2 cellular contexts compared by ENCODE assay signal in the genomic region with DNA sequence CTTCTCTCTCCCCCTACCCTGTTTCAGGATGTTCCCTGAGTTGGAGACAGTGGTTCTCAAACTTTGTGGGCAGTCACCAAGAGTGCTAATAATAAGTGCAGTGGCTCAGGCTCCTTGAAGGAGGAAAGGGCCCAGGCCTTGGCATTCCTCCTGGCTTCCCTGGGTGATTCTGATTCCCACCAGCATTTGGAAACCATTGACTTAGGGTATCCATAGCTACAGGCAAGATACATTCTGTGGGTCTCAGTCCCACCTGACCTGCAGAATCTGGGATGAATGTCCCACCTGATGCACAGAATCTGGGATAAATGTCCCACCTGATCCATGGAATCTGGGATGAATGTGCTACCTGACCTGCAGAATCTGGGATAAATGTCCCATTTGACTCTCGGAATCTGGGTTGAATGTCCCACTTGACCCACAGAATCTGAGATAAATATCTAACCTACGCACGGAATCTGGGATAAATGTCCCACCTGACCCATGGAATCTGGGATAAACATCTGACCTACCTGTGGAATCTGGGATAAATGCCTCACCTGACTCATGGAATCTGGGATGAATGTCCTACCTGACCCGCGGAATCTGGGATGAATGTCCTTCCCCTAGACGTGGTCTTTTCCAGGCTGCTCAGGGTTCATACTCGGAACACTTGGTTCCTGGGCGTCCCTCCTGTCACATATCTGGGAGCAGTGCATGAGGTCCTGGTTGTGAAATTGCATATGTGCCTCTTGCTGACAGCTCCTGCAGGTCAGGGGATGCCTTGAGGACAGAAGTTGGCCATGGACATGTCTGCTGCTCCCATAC.
TF ChIP-seq lines count a peak whose summit lies in the region.

No MANE protein-coding gene starts in this region.

TF ChIP-seq in HepG2, 621 proteins besides CTCF, POLR2A, EP300 and RAD21 (continued from another document and continues in another):
- TF ChIP-seq, protein P1, sequence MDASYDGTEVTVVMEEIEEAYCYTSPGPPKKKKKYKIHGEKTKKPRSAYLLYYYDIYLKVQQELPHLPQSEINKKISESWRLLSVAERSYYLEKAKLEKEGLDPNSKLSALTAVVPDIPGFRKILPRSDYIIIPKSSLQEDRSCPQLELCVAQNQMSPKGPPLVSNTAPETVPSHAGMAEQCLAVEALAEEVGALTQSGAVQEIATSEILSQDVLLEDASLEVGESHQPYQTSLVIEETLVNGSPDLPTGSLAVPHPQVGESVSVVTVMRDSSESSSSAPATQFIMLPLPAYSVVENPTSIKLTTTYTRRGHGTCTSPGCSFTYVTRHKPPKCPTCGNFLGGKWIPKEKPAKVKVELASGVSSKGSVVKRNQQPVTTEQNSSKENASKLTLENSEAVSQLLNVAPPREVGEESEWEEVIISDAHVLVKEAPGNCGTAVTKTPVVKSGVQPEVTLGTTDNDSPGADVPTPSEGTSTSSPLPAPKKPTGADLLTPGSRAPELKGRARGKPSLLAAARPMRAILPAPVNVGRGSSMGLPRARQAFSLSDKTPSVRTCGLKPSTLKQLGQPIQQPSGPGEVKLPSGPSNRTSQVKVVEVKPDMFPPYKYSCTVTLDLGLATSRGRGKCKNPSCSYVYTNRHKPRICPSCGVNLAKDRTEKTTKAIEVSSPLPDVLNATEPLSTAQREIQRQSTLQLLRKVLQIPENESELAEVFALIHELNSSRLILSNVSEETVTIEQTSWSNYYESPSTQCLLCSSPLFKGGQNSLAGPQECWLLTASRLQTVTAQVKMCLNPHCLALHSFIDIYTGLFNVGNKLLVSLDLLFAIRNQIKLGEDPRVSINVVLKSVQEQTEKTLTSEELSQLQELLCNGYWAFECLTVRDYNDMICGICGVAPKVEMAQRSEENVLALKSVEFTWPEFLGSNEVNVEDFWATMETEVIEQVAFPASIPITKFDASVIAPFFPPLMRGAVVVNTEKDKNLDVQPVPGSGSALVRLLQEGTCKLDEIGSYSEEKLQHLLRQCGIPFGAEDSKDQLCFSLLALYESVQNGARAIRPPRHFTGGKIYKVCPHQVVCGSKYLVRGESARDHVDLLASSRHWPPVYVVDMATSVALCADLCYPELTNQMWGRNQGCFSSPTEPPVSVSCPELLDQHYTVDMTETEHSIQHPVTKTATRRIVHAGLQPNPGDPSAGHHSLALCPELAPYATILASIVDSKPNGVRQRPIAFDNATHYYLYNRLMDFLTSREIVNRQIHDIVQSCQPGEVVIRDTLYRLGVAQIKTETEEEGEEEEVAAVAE (CRISPR knock-in tag; IDR thresholded peaks at IDR 0.05; ENCODE audit: borderline replicate concordance), result no peak
- TF ChIP-seq ZNF674 (CRISPR knock-in tag; IDR thresholded peaks at IDR 0.05; ENCODE audit: low read depth), result no peak
- 0 out of 2 replicates have a peak, but pooled peaks have one; percentile 0 for TF ChIP-seq CEBPB (IDR thresholded peaks at IDR 0.05; ENCODE audit: borderline replicate concordance, low read depth, low read length)
- no peak for TF ChIP-seq ZNF83 (CRISPR knock-in tag; IDR thresholded peaks at IDR 0.05; ENCODE audit: borderline replicate concordance)
- no peak for TF ChIP-seq PTBP1 (IDR thresholded peaks at IDR 0.05; ENCODE audit: low read depth, low read length, poor library complexity, severe bottlenecking)
- TF ChIP-seq, protein P2, sequence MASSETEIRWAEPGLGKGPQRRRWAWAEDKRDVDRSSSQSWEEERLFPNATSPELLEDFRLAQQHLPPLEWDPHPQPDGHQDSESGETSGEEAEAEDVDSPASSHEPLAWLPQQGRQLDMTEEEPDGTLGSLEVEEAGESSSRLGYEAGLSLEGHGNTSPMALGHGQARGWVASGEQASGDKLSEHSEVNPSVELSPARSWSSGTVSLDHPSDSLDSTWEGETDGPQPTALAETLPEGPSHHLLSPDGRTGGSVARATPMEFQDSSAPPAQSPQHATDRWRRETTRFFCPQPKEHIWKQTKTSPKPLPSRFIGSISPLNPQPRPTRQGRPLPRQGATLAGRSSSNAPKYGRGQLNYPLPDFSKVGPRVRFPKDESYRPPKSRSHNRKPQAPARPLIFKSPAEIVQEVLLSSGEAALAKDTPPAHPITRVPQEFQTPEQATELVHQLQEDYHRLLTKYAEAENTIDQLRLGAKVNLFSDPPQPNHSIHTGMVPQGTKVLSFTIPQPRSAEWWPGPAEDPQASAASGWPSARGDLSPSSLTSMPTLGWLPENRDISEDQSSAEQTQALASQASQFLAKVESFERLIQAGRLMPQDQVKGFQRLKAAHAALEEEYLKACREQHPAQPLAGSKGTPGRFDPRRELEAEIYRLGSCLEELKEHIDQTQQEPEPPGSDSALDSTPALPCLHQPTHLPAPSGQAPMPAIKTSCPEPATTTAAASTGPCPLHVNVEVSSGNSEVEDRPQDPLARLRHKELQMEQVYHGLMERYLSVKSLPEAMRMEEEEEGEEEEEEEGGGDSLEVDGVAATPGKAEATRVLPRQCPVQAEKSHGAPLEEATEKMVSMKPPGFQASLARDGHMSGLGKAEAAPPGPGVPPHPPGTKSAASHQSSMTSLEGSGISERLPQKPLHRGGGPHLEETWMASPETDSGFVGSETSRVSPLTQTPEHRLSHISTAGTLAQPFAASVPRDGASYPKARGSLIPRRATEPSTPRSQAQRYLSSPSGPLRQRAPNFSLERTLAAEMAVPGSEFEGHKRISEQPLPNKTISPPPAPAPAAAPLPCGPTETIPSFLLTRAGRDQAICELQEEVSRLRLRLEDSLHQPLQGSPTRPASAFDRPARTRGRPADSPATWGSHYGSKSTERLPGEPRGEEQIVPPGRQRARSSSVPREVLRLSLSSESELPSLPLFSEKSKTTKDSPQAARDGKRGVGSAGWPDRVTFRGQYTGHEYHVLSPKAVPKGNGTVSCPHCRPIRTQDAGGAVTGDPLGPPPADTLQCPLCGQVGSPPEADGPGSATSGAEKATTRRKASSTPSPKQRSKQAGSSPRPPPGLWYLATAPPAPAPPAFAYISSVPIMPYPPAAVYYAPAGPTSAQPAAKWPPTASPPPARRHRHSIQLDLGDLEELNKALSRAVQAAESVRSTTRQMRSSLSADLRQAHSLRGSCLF (CRISPR knock-in tag; IDR thresholded peaks at IDR 0.05; ENCODE audit: borderline replicate concordance), result no peak
- TF ChIP-seq ZNF333 (CRISPR knock-in tag; IDR thresholded peaks at IDR 0.05; ENCODE audit: borderline replicate concordance), result no peak
- no peak for TF ChIP-seq TSC22D2 (CRISPR knock-in tag; IDR thresholded peaks at IDR 0.05; ENCODE audit: borderline replicate concordance)
- no peak for TF ChIP-seq ZBTB21 (CRISPR knock-in tag; IDR thresholded peaks at IDR 0.05)
- TF ChIP-seq ZNF773 (CRISPR knock-in tag; IDR thresholded peaks at IDR 0.05; ENCODE audit: borderline replicate concordance), result no peak
- TF ChIP-seq SRY (CRISPR knock-in tag; IDR thresholded peaks at IDR 0.05), result no peak
- TF ChIP-seq ZNF251 (CRISPR knock-in tag; IDR thresholded peaks at IDR 0.05), result no peak
- no peak for TF ChIP-seq MLLT10 (CRISPR knock-in tag; IDR thresholded peaks at IDR 0.05)
- no peak for TF ChIP-seq CCAR2 (optimal IDR thresholded peaks at IDR 0.05; ENCODE audit: low read depth, low read length)
- no peak for TF ChIP-seq ZNF383 (CRISPR knock-in tag; IDR thresholded peaks at IDR 0.05; ENCODE audit: borderline replicate concordance)
- TF ChIP-seq FLYWCH1 (CRISPR knock-in tag; IDR thresholded peaks at IDR 0.05), result no peak

TF ChIP-seq in HEK293, 187 proteins besides CTCF, POLR2A, EP300 and RAD21 (continued from another document):
- TF ChIP-seq, protein P3, sequence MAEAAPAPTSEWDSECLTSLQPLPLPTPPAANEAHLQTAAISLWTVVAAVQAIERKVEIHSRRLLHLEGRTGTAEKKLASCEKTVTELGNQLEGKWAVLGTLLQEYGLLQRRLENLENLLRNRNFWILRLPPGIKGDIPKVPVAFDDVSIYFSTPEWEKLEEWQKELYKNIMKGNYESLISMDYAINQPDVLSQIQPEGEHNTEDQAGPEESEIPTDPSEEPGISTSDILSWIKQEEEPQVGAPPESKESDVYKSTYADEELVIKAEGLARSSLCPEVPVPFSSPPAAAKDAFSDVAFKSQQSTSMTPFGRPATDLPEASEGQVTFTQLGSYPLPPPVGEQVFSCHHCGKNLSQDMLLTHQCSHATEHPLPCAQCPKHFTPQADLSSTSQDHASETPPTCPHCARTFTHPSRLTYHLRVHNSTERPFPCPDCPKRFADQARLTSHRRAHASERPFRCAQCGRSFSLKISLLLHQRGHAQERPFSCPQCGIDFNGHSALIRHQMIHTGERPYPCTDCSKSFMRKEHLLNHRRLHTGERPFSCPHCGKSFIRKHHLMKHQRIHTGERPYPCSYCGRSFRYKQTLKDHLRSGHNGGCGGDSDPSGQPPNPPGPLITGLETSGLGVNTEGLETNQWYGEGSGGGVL (tag by site-specific recombination; IDR thresholded peaks at IDR 0.05), result no peak
- TF ChIP-seq KLF10 (tag by site-specific recombination; IDR thresholded peaks at IDR 0.05) (no peak), IKZF3 (tag by site-specific recombination; IDR thresholded peaks at IDR 0.05) (peak; percentile 66; the same call in 1 of the 2 replicates), KLF1 (tag by site-specific recombination; IDR thresholded peaks at IDR 0.05) (no peak), ZNF830 (tag by site-specific recombination; IDR thresholded peaks at IDR 0.05; ENCODE audit: low read depth) (no peak)
TF ChIP-seq in HEK293: peak in this region for 1.
